12 cellular contexts compared by ENCODE assay signal in genomic region chr22:15553767-15554166, GRCh38. TPM values are rescaled to one million over a fixed set of nuclear protein-coding genes. Genes with fewer than 3 reads are reported as not detected.
A peak's percentile ranks its signal among the peaks of the same experiment; 100 is the strongest.
DNase-seq lines count a peak whose midpoint lies in the region; ATAC-seq, FAIRE-seq and TF ChIP-seq lines count a peak whose summit lies in the region.
"Not testable (repeated sequence)": the region's sequence is repeated elsewhere in the genome, so short reads cannot be mapped to it uniquely, and the experiment has no call there.
"Had no signal": no experiment of that assay in that cellular context is flagged by ENCODE, and none has a peak within 500 bp of the region (broad histone marks: within the 10 kb centered on the region; RNA-seq: fewer than 3 reads in every experiment).

No MANE protein-coding gene starts in this region.

- H3K27ac Mint-ChIP-seq in chondrocyte (ENCODE audit: unreplicated experiment); osteocyte (ENCODE audit: unreplicated experiment); stimulated activated naive B cell treated with anti-CD40 and anti-IgM and Interleukin-4, amounts not matched to agents 10 μg/mL and 1 μg/mL and 100 μg/mL, for 72 hours: not testable (repeated sequence)

- TF ChIP-seq EP300 in A549 (IDR thresholded peaks at IDR 0.05): not testable (repeated sequence)

- CTCF ChIA-PET in A549 (lab: Yijun Ruan, JAX): not testable (repeated sequence)

- H3K4me2 ChIP-seq in A549: not testable (repeated sequence)

- ATAC-seq in A549: peak; percentile 54 to 59; a peak in 4 of 6 replicates
- peak; percentile 67 for ATAC-seq in SK-N-SH treated with all-trans-retinoic acid at 6 μM for 48 hours
- peak; percentile 42 for ATAC-seq in Right ventricle myocardium inferior
- peak; percentile 7 to 29 for ATAC-seq in stimulated activated naive B cell treated with anti-CD40 and anti-IgM and Interleukin-4, amounts not matched to agents 10 μg/mL and 1 μg/mL and 100 μg/mL, for 72 hours (replicated peaks)

- H3K4me3 Mint-ChIP-seq in chondrocyte (ENCODE audit: unreplicated experiment); osteocyte (ENCODE audit: unreplicated experiment); stimulated activated naive B cell treated with anti-CD40 and anti-IgM and Interleukin-4, amounts not matched to agents 10 μg/mL and 1 μg/mL and 100 μg/mL, for 72 hours: not testable (repeated sequence)

- TF ChIP-seq POLR2A in A549 (IDR thresholded peaks at IDR 0.05; ENCODE audit: low read length): not testable (repeated sequence)

- intact Hi-C loops in Right ventricle myocardium inferior (cut with DNase I): not testable (repeated sequence)

- 49% methylated on average over 21 of the region's 31 CpGs for WGBS in A549 (ENCODE audit: missing lambda C conversion rate)

- FAIRE-seq in A549 (lab: Jason Lieb, UNC): not testable (repeated sequence)

- not testable (repeated sequence) for H3K4me1 ChIP-seq in A549

- TF ChIP-seq RAD21 in A549 (conservative IDR thresholded peaks at IDR 0.05 in 1 of 2, IDR thresholded peaks at IDR 0.05 in 1 of 2): not testable (repeated sequence)

- not testable (repeated sequence) for H3K4me3 ChIP-seq in A549

- POLR2A ChIA-PET in A549 (lab: Yijun Ruan, JAX): not testable (repeated sequence)

- not testable (repeated sequence) for DNase-seq in A549 (ENCODE audit: low read depth in 1 of 2, low spot score in 1 of 2); stimulated activated naive B cell treated with anti-CD40 and anti-IgM and Interleukin-4, amounts not matched to agents 10 μg/mL and 1 μg/mL and 100 μg/mL, for 72 hours
- peak; percentile 90 for DNase-seq in chondrocyte (ENCODE audit: low spot score)
- DNase-seq in Right ventricle myocardium inferior (ENCODE audit: missing footprints): peak; percentile 54
- DNase-seq in islet precursor cell: peak; percentile 21
- peak; percentile 86 for DNase-seq in osteocyte (ENCODE audit: extremely low spot score, unreplicated experiment)

- not testable (repeated sequence) for H3K27ac ChIP-seq in A549

- H3K4me1 Mint-ChIP-seq in chondrocyte (ENCODE audit: low read depth); osteocyte (ENCODE audit: unreplicated experiment); stimulated activated naive B cell treated with anti-CD40 and anti-IgM and Interleukin-4, amounts not matched to agents 10 μg/mL and 1 μg/mL and 100 μg/mL, for 72 hours: not testable (repeated sequence)

- H3K9me3 ChIP-seq in A549: not testable (repeated sequence)

- not testable (repeated sequence) for H3K9me3 Mint-ChIP-seq in chondrocyte (ENCODE audit: low read depth); osteocyte (ENCODE audit: unreplicated experiment); stimulated activated naive B cell treated with anti-CD40 and anti-IgM and Interleukin-4, amounts not matched to agents 10 μg/mL and 1 μg/mL and 100 μg/mL, for 72 hours

- not testable (repeated sequence) for TF ChIP-seq CTCF in A549 (IDR thresholded peaks at IDR 0.05); chondrocyte (IDR thresholded peaks at IDR 0.05); osteocyte (IDR thresholded peaks at IDR 0.05)

- H3K36me3 Mint-ChIP-seq in chondrocyte (ENCODE audit: low read depth); osteocyte (ENCODE audit: unreplicated experiment); stimulated activated naive B cell treated with anti-CD40 and anti-IgM and Interleukin-4, amounts not matched to agents 10 μg/mL and 1 μg/mL and 100 μg/mL, for 72 hours: not testable (repeated sequence)

- H3K27me3 Mint-ChIP-seq in chondrocyte (ENCODE audit: low read depth); osteocyte (ENCODE audit: unreplicated experiment); stimulated activated naive B cell treated with anti-CD40 and anti-IgM and Interleukin-4, amounts not matched to agents 10 μg/mL and 1 μg/mL and 100 μg/mL, for 72 hours: not testable (repeated sequence)

RNA-seq across cellular contexts. Expression of gene OR11H1, which starts 25.8 kb away (rescaled TPM):
- 0.17 TPM in 1 of 2 replicates, not detected in the other for polyA plus RNA-seq in A549 (2011; rRNA removed)
- not detected in 2 replicates for polyA plus RNA-seq in A549 (2012; cell fraction: cytosol; rRNA removed)
- 0.18 TPM in 1 of 2 replicates, not detected in the other for polyA plus RNA-seq in A549 (2012; cell fraction: nucleus; rRNA removed)
- not detected in 3 replicates for polyA plus RNA-seq in A549 (2017; fragmentation: RNase III; extraction: RNeasy Plus Mini Kit Qiagen cat#74134 plus additional on column Dnase treatment)
- 0.39 TPM in 1 of 2 replicates, not detected in the other for polyA minus RNA-seq in A549 (2011; rRNA and poly(A)+ RNA removed)
- total RNA-seq in chondrocyte: not detected in 3 replicates
- not detected for total RNA-seq in Right ventricle myocardium inferior
- not detected in 2 replicates for total RNA-seq in osteocyte
- total RNA-seq: CD4-positive, CD25-positive, alpha-beta regulatory T cell; H1; LHCN-M2; MCF 10A; OCI-LY7 had no signal
- polyA plus RNA-seq: CD4-positive, CD25-positive, alpha-beta regulatory T cell; H1 had no signal
